ENCODE assay signal across 13 cellular contexts in genomic region chr12:6216581-6216980, GRCh38. TPM values are rescaled to one million over a fixed set of nuclear protein-coding genes. Genes with fewer than 3 reads are reported as not detected.
DNase-seq lines count a peak whose midpoint lies in the region; ATAC-seq and TF ChIP-seq lines count a peak whose summit lies in the region.
"Had no signal": no experiment of that assay in that cellular context is flagged by ENCODE, and none has a peak within 500 bp of the region (broad histone marks: within the 10 kb centered on the region; RNA-seq: fewer than 3 reads in every experiment).

No MANE protein-coding gene starts in this region.

- H3K4me1 ChIP-seq in BLaER1 (peaks cover 100% of the 10 kb centered on the region), RWPE2 (ENCODE audit: insufficient read depth, poor library complexity, severe bottlenecking) (peaks cover 82% of the 10 kb centered on the region), foreskin keratinocyte (peaks cover 48% of the 10 kb centered on the region), psoas muscle (peaks cover 15% of the 10 kb centered on the region)

- H3K27me3 ChIP-seq in BLaER1 (no peaks in the 10 kb centered on the region), RWPE2 (ENCODE audit: insufficient read depth, poor library complexity, severe bottlenecking) (no peaks in the 10 kb centered on the region), foreskin keratinocyte (no peaks in the 10 kb centered on the region), psoas muscle (ENCODE audit: insufficient read depth in 3 of 3, low read length in 2 of 3) (no peaks in the 10 kb centered on the region)

- no peak for TF ChIP-seq CTCF in RWPE2 (IDR thresholded peaks at IDR 0.05; ENCODE audit: poor library complexity, severe bottlenecking)
- no peak for TF ChIP-seq CTCF in foreskin keratinocyte (conservative IDR thresholded peaks at IDR 0.05)
- no peak for TF ChIP-seq CTCF in psoas muscle (IDR thresholded peaks at IDR 0.05)

- H3K27ac ChIP-seq in BLaER1 (peak overlapping the region; percentile 99), RWPE2 (ENCODE audit: poor library complexity, severe bottlenecking) (peak overlapping the region; percentile 99), foreskin keratinocyte (peak overlapping the region; percentile 97), psoas muscle (peak overlapping the region; percentile 51)

- DNase-seq in RWPE2 (ENCODE audit: low spot score) (no peak), foreskin keratinocyte (no peak), psoas muscle (no peak), inferior parietal cortex (ENCODE audit: extremely low spot score) (no peak), NCI-H446 (lab: John Stamatoyannopoulos, UW) (no peak)
- no peak for DNase-seq in effector CD8-positive, alpha-beta T cell (lab: John Stamatoyannopoulos, UW)
- DNase-seq: activated T-cell treated with anti-CD3 and anti-CD28 coated beads, Interleukin-2, amount 50 U/mL, for 48 hours; NCI-H1436; NK-92 treated with Interleukin-12 subunit alpha and Interleukin-12 subunit beta, amount 100 ng/mL, for 24 hours; stimulated activated CD4-positive, alpha-beta T cell treated with anti-CD3 and anti-CD28 coated beads, Interleukin-4, amount 100 ng/mL, for 1 hour had no signal

- whole genome bisulfite sequencing in psoas muscle, 3 donors, result 70 to 72% (median 71%) methylated on average over 7 of the region's 7 CpGs

- no peak overlapping the region for H3K4me3 ChIP-seq in BLaER1
- no peak overlapping the region for H3K4me3 ChIP-seq in RWPE2 (ENCODE audit: severe bottlenecking)
- no peak overlapping the region for H3K4me3 ChIP-seq in psoas muscle

- H3K9me3 ChIP-seq in BLaER1 (no peaks in the 10 kb centered on the region), RWPE2 (ENCODE audit: severe bottlenecking) (no peaks in the 10 kb centered on the region), psoas muscle (no peaks in the 10 kb centered on the region)

- intact Hi-C loops in psoas muscle (cut with DNase I), result no loop called here

- ATAC-seq in RWPE2 (ENCODE audit: low read depth), result no peak
- ATAC-seq in foreskin keratinocyte, result no peak
- ATAC-seq in psoas muscle, result no peak
- ATAC-seq in GM18498 (IDR thresholded peaks at IDR 0.05; ENCODE audit: unreplicated experiment), result no peak
- ATAC-seq: natural killer cell treated with Interleukin-12 subunit alpha and Interleukin-12 subunit beta and Interleukin-15 and Interleukin-18, amount 100 ng/mL, for 72 hours had no signal

- H4K20me1 ChIP-seq in BLaER1, result peaks cover 81% of the 10 kb centered on the region

- H3K36me3 ChIP-seq in BLaER1 (peaks cover 97% of the 10 kb centered on the region), RWPE2 (ENCODE audit: low read depth) (peaks cover 63% of the 10 kb centered on the region), psoas muscle (ENCODE audit: insufficient read depth in 1 of 2, low read depth in 1 of 2) (no peaks in the 10 kb centered on the region)

- H3K9ac ChIP-seq in BLaER1, result peak overlapping the region; percentile 99; the same call in 1 of the 2 replicates

- H3K4me2 ChIP-seq in BLaER1, result peak overlapping the region; percentile 100

RNA-seq across cellular contexts. Expression of gene CD9, which starts 16.4 kb away (rescaled TPM):
- total RNA-seq in foreskin keratinocyte (577 and 589 TPM in 2 replicates), psoas muscle (10 to 100 TPM; 23.0 to 40.2 (median 30.6) TPM)
- polyA plus RNA-seq in foreskin keratinocyte (620 and 648 TPM in 2 replicates), psoas muscle (10 to 100 TPM; 26.1 to 90.9 (median 45.4) TPM)

Comparison
In these comparisons a context has a peak if more than half of its experiments do, and no peak if none do; other contexts are left out.
1. RNA of gene CD9, which starts 16.4 kb away (total RNA-seq): 577 to 589 TPM in foreskin keratinocyte; 23.0 to 40.2 TPM in psoas muscle; every median in the first group is over 10 times any median in the second.
2. Peak in every context shown above with its lines, with median percentiles within 50 percentile points of each other: H3K27ac ChIP-seq.